In the genomic region with DNA sequence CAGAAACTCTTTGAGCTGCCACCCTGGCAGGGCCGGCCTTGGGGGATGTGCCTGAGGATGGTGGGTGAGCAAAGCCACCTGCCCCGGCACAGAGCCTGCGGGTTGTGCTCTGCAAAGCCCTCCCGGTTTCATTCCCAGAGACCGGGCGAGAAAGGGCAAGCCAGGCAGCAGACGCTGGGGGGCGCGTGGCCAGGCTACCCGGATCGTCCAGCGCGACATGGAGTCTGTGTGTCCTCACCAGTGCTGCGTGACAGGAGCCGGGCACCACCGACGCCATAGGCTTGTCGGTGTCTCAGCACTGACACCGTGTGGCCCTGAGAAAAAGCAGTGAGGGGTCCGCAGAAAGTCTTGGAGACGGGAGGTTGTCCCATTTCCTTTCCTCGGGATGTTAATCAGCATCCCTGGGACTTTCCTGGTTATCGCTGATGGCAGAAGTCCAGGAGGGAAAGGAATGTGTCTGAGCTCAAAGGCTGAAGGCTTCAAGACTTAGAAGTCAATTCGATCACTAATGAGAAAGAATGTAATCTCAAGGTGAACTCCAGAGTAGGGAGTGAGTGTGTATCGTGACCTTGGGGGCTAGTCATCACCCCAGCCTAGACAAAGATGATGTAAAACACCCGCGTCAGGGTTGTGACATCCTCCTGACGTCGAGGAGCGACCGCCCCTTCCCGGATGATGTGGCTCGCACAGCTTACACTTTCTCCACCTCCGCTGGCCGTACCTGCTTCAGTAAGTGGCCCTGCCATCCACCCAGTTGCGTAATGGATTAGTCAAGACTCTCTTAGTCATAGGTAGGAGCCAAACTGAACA, we compare ENCODE assay signal across 8 cellular contexts.
DNase-seq lines count a peak whose midpoint lies in the region; ATAC-seq and TF ChIP-seq lines count a peak whose summit lies in the region.

No MANE protein-coding gene starts in this region.

- peak overlapping the region; percentile 31 for H3K4me3 ChIP-seq in iPS-18a (ENCODE audit: low read length)
- H3K4me3 ChIP-seq in skeletal muscle cell (ENCODE audit: low read depth, low read length) = peak overlapping the region; percentile 23

- H3K27ac ChIP-seq in iPS-18a (ENCODE audit: low read length) = no peak overlapping the region

- H3K27me3 ChIP-seq in iPS-18a (ENCODE audit: control insufficient read depth, insufficient read depth, low read length) = peaks cover 19% of the 10 kb centered on the region

- H3K9me3 ChIP-seq in iPS-18a (ENCODE audit: control insufficient read depth, low read depth, low read length) = no peaks in the 10 kb centered on the region

- peaks cover 4% of the 10 kb centered on the region for H3K4me1 ChIP-seq in iPS-18a (ENCODE audit: control insufficient read depth, low read depth, low read length)

- no peak for ATAC-seq in HG03095 (IDR thresholded peaks at IDR 0.05; ENCODE audit: unreplicated experiment)

- no peak overlapping the region for H3K9ac ChIP-seq in iPS-18a (ENCODE audit: low read length)

- H3K36me3 ChIP-seq in iPS-18a (ENCODE audit: control insufficient read depth, low read depth, low read length) = no peaks in the 10 kb centered on the region

- in situ Hi-C loops in GM13977 (cut with MboI; ENCODE audit: low pct_unique_long_range_greater_than_20kb, low sequenced_read_pairs, unreplicated experiment) (no loop called here), T47D (cut with HindIII; ENCODE audit: low pct_unique_long_range_greater_than_20kb, low sequenced_read_pairs) (no loop called here)

- DNase-seq in GM13977 (ENCODE audit: low spot score) = peak; percentile 76
- DNase-seq in NCI-H1417 treated with DMSO at 0.1 percent for 48 hours (lab: John Stamatoyannopoulos, UW) = peak; percentile 12
- DNase-seq in T-helper 22 cell (ENCODE audit: low read depth) = peak; percentile 50
- peak; percentile 76 to 93 for DNase-seq in T47D (ENCODE audit: low read depth in 1 of 2, low spot score in 1 of 2)
- DNase-seq in skeletal muscle cell (ENCODE audit: low read depth) = no peak
- no peak for DNase-seq in GDM1 (lab: John Stamatoyannopoulos, UW)

- TF ChIP-seq CTCF in GM13977 (IDR thresholded peaks at IDR 0.05; ENCODE audit: extremely low read depth, insufficient read depth, missing control alignments) = peak; percentile 73

Comparison
In these comparisons a context has a peak if more than half of its experiments do, and no peak if none do; other contexts are left out.
1. DNase-seq: peak in GM13977 (single experiment), NCI-H1417 treated with DMSO at 0.1 percent for 48 hours (single experiment), T-helper 22 cell (single experiment) and T47D (2 of 2); none in skeletal muscle cell (single experiment) and GDM1 (single experiment).